In the genomic region with DNA sequence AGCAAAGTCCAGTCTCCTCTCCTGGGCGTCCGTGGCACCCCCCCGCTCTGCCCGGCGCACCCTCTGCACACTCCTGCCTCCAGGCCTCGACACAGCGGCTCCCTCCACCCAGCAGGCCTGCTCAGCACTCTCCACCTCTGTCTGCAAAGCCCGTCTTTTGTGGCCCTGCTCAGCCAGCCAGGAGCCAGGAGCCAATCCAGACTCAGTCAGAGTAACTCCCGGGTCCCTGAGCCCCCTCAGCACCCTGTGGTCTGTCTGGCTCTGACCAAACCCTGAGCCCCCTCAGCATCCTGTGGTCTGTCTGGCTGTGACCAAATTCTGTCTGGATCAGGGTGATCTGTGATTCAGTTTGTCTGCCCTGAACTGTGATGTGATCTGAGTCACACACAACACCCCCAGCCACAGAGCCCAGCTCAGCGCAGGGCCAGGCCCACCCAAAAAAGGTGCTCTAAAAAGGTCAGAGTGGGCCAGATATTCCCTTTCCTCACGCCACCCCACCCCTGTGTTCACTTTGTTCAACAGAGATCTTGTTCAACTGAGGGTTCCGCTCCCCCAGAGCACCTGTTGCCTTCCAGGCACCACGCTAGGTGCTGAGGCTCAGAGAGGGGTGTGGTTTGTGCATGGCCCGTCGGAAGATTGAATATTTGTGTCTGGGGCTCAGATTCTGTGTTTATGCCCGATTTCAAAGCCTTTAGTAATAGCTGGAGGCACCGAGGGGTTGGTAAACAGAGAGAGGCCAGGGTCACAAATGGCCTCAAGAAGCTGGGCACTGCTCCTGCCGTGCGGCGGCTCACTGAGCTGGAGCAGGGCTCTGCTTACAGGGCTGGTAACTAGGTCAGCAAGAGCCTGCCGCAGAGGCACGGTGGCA, we compare ENCODE assay signal across 10 cellular contexts. TPM values are rescaled to one million over a fixed set of nuclear protein-coding genes. Genes with fewer than 3 reads are reported as not detected.
DNase-seq lines count a peak whose midpoint lies in the region; ATAC-seq lines count a peak whose summit lies in the region.
"Had no signal": no experiment of that assay in that cellular context is flagged by ENCODE, and none has a peak within 500 bp of the region (broad histone marks: within the 10 kb centered on the region; RNA-seq: fewer than 3 reads in every experiment).

No MANE protein-coding gene starts in this region.

- peaks cover 25% of the 10 kb centered on the region for H3K4me1 Mint-ChIP-seq in activated naive CD4-positive, alpha-beta T cell treated with anti-CD3 and anti-CD28 coated beads, Interleukin-2, amount 50 U/mL, for 24 hours
- H3K4me1 Mint-ChIP-seq in activated T-cell treated with anti-CD3 and anti-CD28 coated beads, Interleukin-2, amount 50 U/mL, for 4 hours (ENCODE audit: low read depth) = peaks cover 44% of the 10 kb centered on the region
- H3K4me1 Mint-ChIP-seq in stimulated activated naive CD8-positive, alpha-beta T cell treated with anti-CD3 and anti-CD28 coated beads, Interleukin-15, Interleukin-2, amounts not matched to agents 100 ng/mL and 50 ng/mL, for 24 hours (ENCODE audit: low read depth) = peaks cover 81% of the 10 kb centered on the region

- no peak overlapping the region for H2BK15ac ChIP-seq in mesendoderm (replicated peaks; ENCODE audit: low read depth)

- H3K27ac Mint-ChIP-seq in activated naive CD4-positive, alpha-beta T cell treated with anti-CD3 and anti-CD28 coated beads, Interleukin-2, amount 50 U/mL, for 24 hours = no peak overlapping the region
- H3K27ac Mint-ChIP-seq in stimulated activated naive CD8-positive, alpha-beta T cell treated with anti-CD3 and anti-CD28 coated beads, Interleukin-15, Interleukin-2, amounts not matched to agents 100 ng/mL and 50 ng/mL, for 24 hours = peak overlapping the region; percentile 90

- no peaks in the 10 kb centered on the region for H3K4me1 ChIP-seq in mesendoderm (ENCODE audit: control insufficient read depth, low read depth, low read length)
- H3K4me1 ChIP-seq: BE2C had no signal

- no peaks in the 10 kb centered on the region for H3K36me3 Mint-ChIP-seq in activated naive CD4-positive, alpha-beta T cell treated with anti-CD3 and anti-CD28 coated beads, Interleukin-2, amount 50 U/mL, for 24 hours
- no peaks in the 10 kb centered on the region for H3K36me3 Mint-ChIP-seq in activated T-cell treated with anti-CD3 and anti-CD28 coated beads, Interleukin-2, amount 50 U/mL, for 4 hours (ENCODE audit: insufficient read depth)
- H3K36me3 Mint-ChIP-seq in stimulated activated naive CD8-positive, alpha-beta T cell treated with anti-CD3 and anti-CD28 coated beads, Interleukin-15, Interleukin-2, amounts not matched to agents 100 ng/mL and 50 ng/mL, for 24 hours (ENCODE audit: low read depth) = no peaks in the 10 kb centered on the region

- no CpG with 5 or more reads among the region's 22 CpGs for WGBS in mesendoderm (ENCODE audit: extremely low coverage, insufficient coverage, low lambda C conversion rate)

- no peak overlapping the region for H3K4me3 ChIP-seq in mesendoderm (ENCODE audit: low read length)

- H3K4me3 Mint-ChIP-seq in activated naive CD4-positive, alpha-beta T cell treated with anti-CD3 and anti-CD28 coated beads, Interleukin-2, amount 50 U/mL, for 24 hours = peak overlapping the region; percentile 19
- H3K4me3 Mint-ChIP-seq in activated T-cell treated with anti-CD3 and anti-CD28 coated beads, Interleukin-2, amount 50 U/mL, for 4 hours = peak overlapping the region; percentile 33
- H3K4me3 Mint-ChIP-seq in stimulated activated naive CD8-positive, alpha-beta T cell treated with anti-CD3 and anti-CD28 coated beads, Interleukin-15, Interleukin-2, amounts not matched to agents 100 ng/mL and 50 ng/mL, for 24 hours = peak overlapping the region; percentile 72

- no peak overlapping the region for H3K4me2 ChIP-seq in mesendoderm (ENCODE audit: low read length)

- H3K79me1 ChIP-seq in mesendoderm (ENCODE audit: low read length) = no peaks in the 10 kb centered on the region

- peak; percentile 61 to 67 for ATAC-seq in activated T-cell treated with anti-CD3 and anti-CD28 coated beads, Interleukin-2, amount 50 U/mL, for 4 hours

- H3K79me2 ChIP-seq in mesendoderm (ENCODE audit: control insufficient read depth, insufficient read depth, low read length) = no peaks in the 10 kb centered on the region

- H3K27me3 ChIP-seq in mesendoderm (ENCODE audit: insufficient read depth, low read length, poor library complexity) = no peaks in the 10 kb centered on the region
- H3K27me3 ChIP-seq: BE2C had no signal

- H2BK120ac ChIP-seq in mesendoderm (ENCODE audit: low read depth, low read length) = no peak overlapping the region

- no peak overlapping the region for H3K18ac ChIP-seq in mesendoderm (ENCODE audit: low read length)

- no peak overlapping the region for H3K9ac ChIP-seq in mesendoderm (ENCODE audit: low read length)

- DNase-seq in activated naive CD4-positive, alpha-beta T cell (lab: John Stamatoyannopoulos, UW) = no peak
- DNase-seq in activated T-cell treated with anti-CD3 and anti-CD28 coated beads, Interleukin-2, amount 50 U/mL, for 4 hours = peak; percentile 57
- DNase-seq in kidney glomerular epithelial cell (lab: John Stamatoyannopoulos, UW) = peak; percentile 55
- DNase-seq in NOMO-1 (lab: John Stamatoyannopoulos, UW; ENCODE audit: unreplicated experiment in 2 of 2) = no peak
- DNase-seq in mesendoderm = no peak
- DNase-seq in substantia nigra (lab: John Stamatoyannopoulos, UW) = no peak
- DNase-seq: BE2C had no signal

- H4K8ac ChIP-seq in mesendoderm (ENCODE audit: low read depth, low read length) = no peak overlapping the region

- H3K36me3 ChIP-seq in mesendoderm (ENCODE audit: control insufficient read depth, insufficient read depth, low read length) = no peaks in the 10 kb centered on the region
- H3K36me3 ChIP-seq: BE2C had no signal

- no peak overlapping the region for H2BK5ac ChIP-seq in mesendoderm (ENCODE audit: low read length)

- H3K23ac ChIP-seq in mesendoderm (ENCODE audit: low read length) = no peak overlapping the region

- no peaks in the 10 kb centered on the region for H3K9me3 Mint-ChIP-seq in activated naive CD4-positive, alpha-beta T cell treated with anti-CD3 and anti-CD28 coated beads, Interleukin-2, amount 50 U/mL, for 24 hours
- H3K9me3 Mint-ChIP-seq in activated T-cell treated with anti-CD3 and anti-CD28 coated beads, Interleukin-2, amount 50 U/mL, for 4 hours = no peaks in the 10 kb centered on the region
- no peaks in the 10 kb centered on the region for H3K9me3 Mint-ChIP-seq in stimulated activated naive CD8-positive, alpha-beta T cell treated with anti-CD3 and anti-CD28 coated beads, Interleukin-15, Interleukin-2, amounts not matched to agents 100 ng/mL and 50 ng/mL, for 24 hours

- no peaks in the 10 kb centered on the region for H3K27me3 Mint-ChIP-seq in activated naive CD4-positive, alpha-beta T cell treated with anti-CD3 and anti-CD28 coated beads, Interleukin-2, amount 50 U/mL, for 24 hours
- H3K27me3 Mint-ChIP-seq in activated T-cell treated with anti-CD3 and anti-CD28 coated beads, Interleukin-2, amount 50 U/mL, for 4 hours (ENCODE audit: low read depth) = no peaks in the 10 kb centered on the region
- H3K27me3 Mint-ChIP-seq in stimulated activated naive CD8-positive, alpha-beta T cell treated with anti-CD3 and anti-CD28 coated beads, Interleukin-15, Interleukin-2, amounts not matched to agents 100 ng/mL and 50 ng/mL, for 24 hours = no peaks in the 10 kb centered on the region

- H3K4ac ChIP-seq in mesendoderm (ENCODE audit: low read depth, low read length) = no peak overlapping the region

- H3K27ac ChIP-seq in mesendoderm (ENCODE audit: low read depth, low read length) (no peak overlapping the region), substantia nigra (ENCODE audit: low read depth, low read length, poor library complexity, severe bottlenecking) (no peak overlapping the region)
- H3K27ac ChIP-seq: VCaP had no signal

- no peak overlapping the region for H4K5ac ChIP-seq in mesendoderm (ENCODE audit: low read length)

- no peak overlapping the region for H2AK5ac ChIP-seq in mesendoderm (ENCODE audit: low read length)

- H3K56ac ChIP-seq in mesendoderm (ENCODE audit: low read length) = no peak overlapping the region

RNA-seq across cellular contexts. Expression of gene ITGAE, which starts 5.9 kb away (rescaled TPM):
- 10 to 100 TPM; 15.0 to 20.6 (median 18.1) TPM for total RNA-seq in activated T-cell treated with anti-CD3 and anti-CD28 coated beads, Interleukin-2, amount 50 U/mL, for 4 hours
- 43.4 TPM for polyA plus RNA-seq in mesendoderm (2013, experiment 1 of 2)
- 42.4 TPM for polyA plus RNA-seq in mesendoderm (2013, experiment 2 of 2)

RNA-seq across cellular contexts. Expression of gene NCBP3, which starts 50.9 kb away (rescaled TPM):
- 10 to 100 TPM; 33.2 to 39.1 (median 36.4) TPM for total RNA-seq in activated T-cell treated with anti-CD3 and anti-CD28 coated beads, Interleukin-2, amount 50 U/mL, for 4 hours
- polyA plus RNA-seq in mesendoderm (2013, experiment 1 of 2) = 29.3 TPM
- polyA plus RNA-seq in mesendoderm (2013, experiment 2 of 2) = 27.5 TPM

Comparison
In these comparisons a context has a peak if more than half of its experiments do, and no peak if none do; other contexts are left out.
1. H3K4me3 Mint-ChIP-seq: peak in every context shown above with its lines; median percentile 72 in stimulated activated naive CD8-positive, alpha-beta T cell treated with anti-CD3 and anti-CD28 coated beads, Interleukin-15, Interleukin-2, amounts not matched to agents 100 ng/mL and 50 ng/mL, for 24 hours; 33 in activated T-cell treated with anti-CD3 and anti-CD28 coated beads, Interleukin-2, amount 50 U/mL, for 4 hours; 19 in activated naive CD4-positive, alpha-beta T cell treated with anti-CD3 and anti-CD28 coated beads, Interleukin-2, amount 50 U/mL, for 24 hours.
2. DNase-seq: peak in activated T-cell treated with anti-CD3 and anti-CD28 coated beads, Interleukin-2, amount 50 U/mL, for 4 hours (single experiment) and kidney glomerular epithelial cell (single experiment); none in activated naive CD4-positive, alpha-beta T cell (0 of 4), NOMO-1 (0 of 2), mesendoderm (single experiment) and substantia nigra (0 of 49).